14 cellular contexts compared by ENCODE assay signal in the genomic region with DNA sequence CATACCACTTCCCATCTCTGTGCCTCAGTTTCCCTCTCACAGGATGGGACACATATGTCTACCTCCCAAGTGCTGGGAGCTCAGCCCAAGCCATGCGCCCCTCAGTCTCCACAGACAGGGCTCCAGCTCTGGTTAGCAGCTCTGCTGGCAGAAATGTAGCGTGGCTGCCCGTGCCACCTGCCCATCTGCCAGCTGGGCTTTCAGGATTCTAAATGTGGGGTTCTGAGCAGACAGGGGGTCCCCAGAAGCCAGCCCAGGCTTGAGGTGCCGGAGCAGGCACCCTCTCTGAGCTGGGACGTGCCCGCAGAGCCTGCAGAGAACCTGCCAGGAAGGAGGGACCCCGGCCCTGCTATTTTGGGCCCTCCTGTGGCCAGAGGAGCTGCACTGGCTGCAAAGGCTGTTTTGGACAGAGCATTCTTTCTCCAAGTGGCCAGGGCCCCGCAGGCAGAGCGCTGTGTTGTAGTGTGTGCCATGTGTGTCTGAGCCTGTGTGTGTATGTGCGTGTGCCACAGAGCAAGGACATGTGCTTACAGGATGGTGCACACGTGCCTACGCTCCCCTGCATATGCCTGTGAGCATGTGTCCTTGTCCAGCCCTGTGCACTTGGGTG. TPM values are rescaled to one million over a fixed set of nuclear protein-coding genes. Genes with fewer than 3 reads are reported as not detected.
DNase-seq lines count a peak whose midpoint lies in the region; ATAC-seq, FAIRE-seq and TF ChIP-seq lines count a peak whose summit lies in the region.
"Had no signal": no experiment of that assay in that cellular context is flagged by ENCODE, and none has a peak within 500 bp of the region (broad histone marks: within the 10 kb centered on the region; RNA-seq: fewer than 3 reads in every experiment).

No MANE protein-coding gene starts in this region.

- H3K36me3 ChIP-seq in bronchial epithelial cell (ENCODE audit: control insufficient read depth, insufficient read depth, low read length), result no peaks in the 10 kb centered on the region

- peak overlapping the region; percentile 69 to 82 for H3K27ac Mint-ChIP-seq in natural killer cell

- peaks cover 2% of the 10 kb centered on the region for H3K27me3 ChIP-seq in bronchial epithelial cell (ENCODE audit: control insufficient read depth, insufficient read depth, low read length)

- peak; percentile 47 for FAIRE-seq in bronchial epithelial cell (lab: Jason Lieb, UNC)
- FAIRE-seq: islet of Langerhans had no signal

- peak; percentile 0 for DNase-seq in stimulated activated CD4-positive, alpha-beta T cell treated with anti-CD3 and anti-CD28 coated beads, Interleukin-15, amount 100 ng/mL, for 24 hours
- DNase-seq in stimulated activated CD4-positive, alpha-beta T cell treated with anti-CD3 and anti-CD28 coated beads, Interleukin-1b, Interleukin-23, amount 100 ng/mL, for 48 hours, result no peak
- DNase-seq in bronchial epithelial cell (ENCODE audit: low read depth) (no peak), natural killer cell (peak; percentile 12), ureter (ENCODE audit: low spot score) (peak; percentile 39), medulla oblongata (ENCODE audit: extremely low spot score) (no peak), NCI-H69 (lab: John Stamatoyannopoulos, UW) (no peak)
- DNase-seq: AML-193, foreskin fibroblast, RPMI8226 had no signal

- H3K27me3 Mint-ChIP-seq in natural killer cell (ENCODE audit: low read depth in 2 of 2), result no peaks in the 10 kb centered on the region
- H3K27me3 Mint-ChIP-seq: activated T-helper 17 cell treated with anti-CD3 and anti-CD28 coated beads, Interleukin-2, amount 50 U/mL, for 72 hours had no signal

- H3K4me3 ChIP-seq in bronchial epithelial cell (ENCODE audit: low read depth, low read length), result no peak overlapping the region

- H3K4me1 Mint-ChIP-seq in natural killer cell, result peaks cover 32 to 53% of the 10 kb centered on the region in 2 donors

- no peak overlapping the region for H3K4me3 Mint-ChIP-seq in natural killer cell
- H3K4me3 Mint-ChIP-seq: activated T-helper 17 cell treated with anti-CD3 and anti-CD28 coated beads, Interleukin-2, amount 50 U/mL, for 72 hours had no signal

- intact Hi-C loops in natural killer cell (cut with micrococcal nuclease), result no loop called here

- no peaks in the 10 kb centered on the region for H3K9me3 Mint-ChIP-seq in natural killer cell
- H3K9me3 Mint-ChIP-seq: activated T-helper 17 cell treated with anti-CD3 and anti-CD28 coated beads, Interleukin-2, amount 50 U/mL, for 72 hours; neural crest cell had no signal

- H3K36me3 Mint-ChIP-seq in natural killer cell, result no peaks in the 10 kb centered on the region

- TF ChIP-seq CTCF in bronchial epithelial cell (IDR thresholded peaks at IDR 0.05; ENCODE audit: insufficient read depth, low read length, severe bottlenecking) (no peak), natural killer cell (IDR thresholded peaks at IDR 0.05) (no peak)

- ATAC-seq in natural killer cell (no peak), HG03439 (IDR thresholded peaks at IDR 0.05; ENCODE audit: unreplicated experiment) (no peak)
- ATAC-seq: activated T-helper 17 cell treated with anti-CD3 and anti-CD28 coated beads, Interleukin-2, amount 50 U/mL, for 72 hours had no signal

RNA-seq across cellular contexts. Expression of a gene that starts 31.7 kb away (rescaled TPM):
- total RNA-seq in bronchial epithelial cell (0.38 TPM in 1 of 2 replicates, not detected in the other), natural killer cell (100 to 1,000 TPM; 218 to 316 (median 228) TPM), ureter (12.3 TPM)

RNA-seq across cellular contexts. Expression of a gene that starts 44.3 kb away (rescaled TPM):
- 123 and 187 TPM in 2 replicates for total RNA-seq in bronchial epithelial cell
- 10 to 100 TPM; 18.7 to 37.4 (median 29.9) TPM for total RNA-seq in natural killer cell
- total RNA-seq in ureter, result 166 TPM

Comparison
In these comparisons a context has a peak if more than half of its experiments do, and no peak if none do; other contexts are left out.
1. DNase-seq: peak in stimulated activated CD4-positive, alpha-beta T cell treated with anti-CD3 and anti-CD28 coated beads, Interleukin-15, amount 100 ng/mL, for 24 hours (single experiment), natural killer cell (single experiment) and ureter (single experiment); none in stimulated activated CD4-positive, alpha-beta T cell treated with anti-CD3 and anti-CD28 coated beads, Interleukin-1b, Interleukin-23, amount 100 ng/mL, for 48 hours (single experiment), bronchial epithelial cell (single experiment), medulla oblongata (single experiment) and NCI-H69 (single experiment).
2. RNA of a gene that starts 31.7 kb away (total RNA-seq): 218 to 316 TPM in natural killer cell; 12.3 TPM in ureter (single experiment) and 0.38 TPM in bronchial epithelial cell; every median in the first group is over 10 times any median in the second.